Comparison of ENCODE assay signal across 10 cellular contexts in genomic region chr6:106514281-106514885, GRCh38.
DNase-seq lines count a peak whose midpoint lies in the region; ATAC-seq and TF ChIP-seq lines count a peak whose summit lies in the region.
"Had no signal": no experiment of that assay in that cellular context is flagged by ENCODE, and none has a peak within 500 bp of the region (broad histone marks: within the 10 kb centered on the region; RNA-seq: fewer than 3 reads in every experiment).

No MANE protein-coding gene starts in this region.

- intact Hi-C loops in breast epithelium (cut with DNase I; ENCODE audit: low total_unique reads) = no loop called here
- intact Hi-C loops in left ventricle myocardium superior (cut with micrococcal nuclease) = no loop called here

- no peak overlapping the region for H3K9ac ChIP-seq in mucosa of stomach (ENCODE audit: low read length)

- H3K4me1 ChIP-seq in breast epithelium (peaks cover 6 to 8% of the 10 kb centered on the region in 2 donors), mucosa of stomach (ENCODE audit: control insufficient read depth, insufficient read depth, low read length) (peaks cover 31% of the 10 kb centered on the region)

- no peaks in the 10 kb centered on the region for H3K27me3 ChIP-seq in HL-60 (ENCODE audit: insufficient read depth, poor library complexity, severe bottlenecking)
- no peaks in the 10 kb centered on the region for H3K27me3 ChIP-seq in breast epithelium
- H3K27me3 ChIP-seq in mucosa of stomach (ENCODE audit: control insufficient read depth, insufficient read depth, low read length) = peaks cover 14% of the 10 kb centered on the region

- peak overlapping the region; percentile 10 for H3K4me3 ChIP-seq in AG09309 (ENCODE audit: control insufficient read depth, low read depth, low read length)
- H3K4me3 ChIP-seq in HL-60 (replicated peaks; ENCODE audit: insufficient read depth, low read length) = peak overlapping the region; percentile 58
- peak overlapping the region in 2 of 3 donors; percentile 4 to 78 for H3K4me3 ChIP-seq in breast epithelium
- peak overlapping the region; percentile 90 for H3K4me3 ChIP-seq in mucosa of stomach (ENCODE audit: low read length)

- H3K36me3 ChIP-seq in breast epithelium (no peaks in the 10 kb centered on the region), mucosa of stomach (ENCODE audit: control insufficient read depth, insufficient read depth, low read length) (no peaks in the 10 kb centered on the region)

- ATAC-seq in left ventricle myocardium superior = no peak

- H3K27ac ChIP-seq in HL-60 (replicated peaks) (no peak overlapping the region; the same call in 1 of the 2 replicates), breast epithelium (peak overlapping the region; percentile 93 to 96)

- no peak for TF ChIP-seq CTCF in AG09309 (IDR thresholded peaks at IDR 0.05; ENCODE audit: control insufficient read depth, insufficient read depth, low read depth, low read length, missing control alignments)
- TF ChIP-seq CTCF in HL-60 (IDR thresholded peaks at IDR 0.05; ENCODE audit: insufficient read depth, low read length) = no peak
- no peak for TF ChIP-seq CTCF in breast epithelium (IDR thresholded peaks at IDR 0.05)

- DNase-seq in AG09309 (ENCODE audit: low read depth) = no peak
- no peak for DNase-seq in HL-60 (ENCODE audit: low read depth in 1 of 2, low spot score in 1 of 2)
- no peak for DNase-seq in breast epithelium (ENCODE audit: low spot score in 2 of 2)
- DNase-seq in NCI-H345 (lab: John Stamatoyannopoulos, UW) = no peak
- no peak for DNase-seq in NK-92 (lab: John Stamatoyannopoulos, UW; ENCODE audit: unreplicated experiment)
- DNase-seq in left ventricle myocardium superior = no peak
- no peak for DNase-seq in EL
- DNase-seq: central memory CD4-positive, alpha-beta T cell; NCI-H446 had no signal

- TF ChIP-seq POLR2A in breast epithelium (IDR thresholded peaks at IDR 0.05) = no peak

- H3K9me3 ChIP-seq in breast epithelium (no peaks in the 10 kb centered on the region), mucosa of stomach (ENCODE audit: control insufficient read depth, low read length) (no peaks in the 10 kb centered on the region)

Comparison
In these comparisons a context has a peak if more than half of its experiments do, and no peak if none do; other contexts are left out.
1. H3K4me3 ChIP-seq: peak in every context shown above with its lines; median percentile 90 in mucosa of stomach; 58 in HL-60; 41 in breast epithelium; 10 in AG09309.